Comparison of ENCODE assay signal across 14 cellular contexts in genomic region chr6:37877373-37878149, GRCh38. TPM values are rescaled to one million over a fixed set of nuclear protein-coding genes. Genes with fewer than 3 reads are reported as not detected.
A peak's percentile ranks its signal among the peaks of the same experiment; 100 is the strongest.
DNase-seq lines count a peak whose midpoint lies in the region; ATAC-seq and TF ChIP-seq lines count a peak whose summit lies in the region.
"Had no signal": no experiment of that assay in that cellular context is flagged by ENCODE, and none has a peak within 500 bp of the region (broad histone marks: within the 10 kb centered on the region; RNA-seq: fewer than 3 reads in every experiment).

No MANE protein-coding gene starts in this region.

- peaks cover 82% of the 10 kb centered on the region for H3K4me1 Mint-ChIP-seq in CD4-positive, alpha-beta T cell (ENCODE audit: low read depth)
- peaks cover 30 to 61% (median 53%) of the 10 kb centered on the region in 3 donors for H3K4me1 Mint-ChIP-seq in IgD-negative memory B cell
- peaks cover 44% of the 10 kb centered on the region for H3K4me1 Mint-ChIP-seq in nephron

- H3K27me3 ChIP-seq in CD4-positive, alpha-beta T cell (ENCODE audit: control insufficient read depth, insufficient read depth, low read length) = no peaks in the 10 kb centered on the region
- H3K27me3 ChIP-seq in upper lobe of right lung = no peaks in the 10 kb centered on the region
- no peaks in the 10 kb centered on the region for H3K27me3 ChIP-seq in brain microvascular endothelial cell (replicated peaks)
- H3K27me3 ChIP-seq in effector memory CD4-positive, alpha-beta T cell (replicated peaks; ENCODE audit: control insufficient read depth, insufficient read depth, low read length, poor library complexity, severe bottlenecking) = no peaks in the 10 kb centered on the region
- H3K27me3 ChIP-seq: adrenal gland had no signal

- CTCF ChIA-PET in CD4-positive, alpha-beta T cell (lab: Charles Lee) = no interaction called here

- no peak overlapping the region for H3K27ac ChIP-seq in CD4-positive, alpha-beta T cell (ENCODE audit: low read depth, low read length)
- H3K27ac ChIP-seq in upper lobe of right lung = no peak overlapping the region
- H3K27ac ChIP-seq in brain microvascular endothelial cell = no peak overlapping the region
- H3K27ac ChIP-seq in effector memory CD4-positive, alpha-beta T cell (ENCODE audit: insufficient read depth, low read length, poor library complexity, severe bottlenecking) = no peak overlapping the region
- H3K27ac ChIP-seq: epithelial cell of prostate had no signal

- H3K36me3 ChIP-seq in upper lobe of right lung (no peaks in the 10 kb centered on the region), brain microvascular endothelial cell (replicated peaks) (no peaks in the 10 kb centered on the region)
- no peaks in the 10 kb centered on the region for H3K36me3 ChIP-seq in effector memory CD4-positive, alpha-beta T cell (ENCODE audit: control insufficient read depth, insufficient read depth, low read length)
- H3K36me3 ChIP-seq: adrenal gland had no signal

- no peak for TF ChIP-seq CTCF in CD4-positive, alpha-beta T cell (IDR thresholded peaks at IDR 0.05)
- TF ChIP-seq CTCF in nephron (IDR thresholded peaks at IDR 0.05; ENCODE audit: unreplicated experiment in 3 of 3) = no peak
- TF ChIP-seq CTCF in upper lobe of right lung (IDR thresholded peaks at IDR 0.05) = no peak
- no peak for TF ChIP-seq CTCF in brain microvascular endothelial cell (IDR thresholded peaks at IDR 0.05; ENCODE audit: low read depth, low read length, missing control alignments)

- no peak overlapping the region for H3K4me3 Mint-ChIP-seq in CD4-positive, alpha-beta T cell
- H3K4me3 Mint-ChIP-seq in IgD-negative memory B cell (no peak overlapping the region), nephron (no peak overlapping the region)
- H3K4me3 Mint-ChIP-seq: stimulated activated naive CD8-positive, alpha-beta T cell treated with anti-CD3 and anti-CD28 coated beads, Interleukin-15, amount 100 ng/mL, for 72 hours had no signal

- in situ Hi-C loops in brain microvascular endothelial cell (cut with HindIII; ENCODE audit: low pct_ligation_motif_present, low sequenced_read_pairs) = no loop called here

- H3K9me3 ChIP-seq in CD4-positive, alpha-beta T cell (ENCODE audit: control insufficient read depth, low read length) = no peaks in the 10 kb centered on the region
- H3K9me3 ChIP-seq in upper lobe of right lung = no peaks in the 10 kb centered on the region
- H3K9me3 ChIP-seq in effector memory CD4-positive, alpha-beta T cell (ENCODE audit: control insufficient read depth, low read length) = no peaks in the 10 kb centered on the region
- H3K9me3 ChIP-seq: adrenal gland had no signal

- peaks cover 18% of the 10 kb centered on the region for H3K36me3 Mint-ChIP-seq in CD4-positive, alpha-beta T cell (ENCODE audit: low read depth)
- peaks cover under 1% of the 10 kb centered on the region for H3K36me3 Mint-ChIP-seq in IgD-negative memory B cell
- H3K36me3 Mint-ChIP-seq in nephron (ENCODE audit: low read depth) = peaks cover 12% of the 10 kb centered on the region

- POLR2A ChIA-PET in CD4-positive, alpha-beta T cell (lab: Charles Lee) = interaction anchor here (1.4 kb wide), 1 partner anchor 59 kb away, joined by 4 read pairs; the partner anchor contains the start of gene ZFAND3

- H3K9me3 Mint-ChIP-seq in CD4-positive, alpha-beta T cell = peaks cover under 1% of the 10 kb centered on the region
- H3K9me3 Mint-ChIP-seq in IgD-negative memory B cell (peaks cover 0 to under 1% (median 0%) of the 10 kb centered on the region in 3 donors), nephron (peaks cover 3% of the 10 kb centered on the region)
- H3K9me3 Mint-ChIP-seq: stimulated activated naive CD8-positive, alpha-beta T cell treated with anti-CD3 and anti-CD28 coated beads, Interleukin-15, amount 100 ng/mL, for 72 hours had no signal

- H3K27me3 Mint-ChIP-seq in CD4-positive, alpha-beta T cell = no peaks in the 10 kb centered on the region
- H3K27me3 Mint-ChIP-seq in IgD-negative memory B cell (no peaks in the 10 kb centered on the region), nephron (ENCODE audit: low read depth) (no peaks in the 10 kb centered on the region)
- H3K27me3 Mint-ChIP-seq: stimulated activated naive CD8-positive, alpha-beta T cell treated with anti-CD3 and anti-CD28 coated beads, Interleukin-15, amount 100 ng/mL, for 72 hours had no signal

- H3K4me3 ChIP-seq in upper lobe of right lung (no peak overlapping the region), brain microvascular endothelial cell (ENCODE audit: low read depth, low read length) (no peak overlapping the region)
- H3K4me3 ChIP-seq in effector memory CD4-positive, alpha-beta T cell (ENCODE audit: insufficient read depth, low read depth, low read length, poor library complexity, severe bottlenecking) = no peak overlapping the region
- H3K4me3 ChIP-seq: adrenal gland had no signal

- intact Hi-C loops in CD4-positive, alpha-beta T cell (cut with DNase I, micrococcal nuclease) = no loop called here
- intact Hi-C loops in upper lobe of right lung (cut with DNase I) = no loop called here

- ATAC-seq in CD4-positive, alpha-beta T cell (ENCODE audit: poor library complexity) = no peak
- ATAC-seq in upper lobe of right lung = no peak
- ATAC-seq: stimulated activated naive CD8-positive, alpha-beta T cell treated with anti-CD3 and anti-CD28 coated beads, Interleukin-15, amount 100 ng/mL, for 72 hours had no signal

- peaks cover 27% of the 10 kb centered on the region for H3K4me1 ChIP-seq in upper lobe of right lung
- H3K4me1 ChIP-seq in effector memory CD4-positive, alpha-beta T cell (ENCODE audit: control insufficient read depth, insufficient read depth, low read length, poor library complexity, severe bottlenecking) = no peaks in the 10 kb centered on the region

- H3K27ac Mint-ChIP-seq in CD4-positive, alpha-beta T cell = peak overlapping the region; percentile 31
- H3K27ac Mint-ChIP-seq in IgD-negative memory B cell = peak overlapping the region in 2 of 3 donors; percentile 14 to 27
- peak overlapping the region; percentile 1 to 61 (median 30) for H3K27ac Mint-ChIP-seq in nephron

- no peak for DNase-seq in CD4-positive, alpha-beta T cell
- peak; percentile 60 for DNase-seq in fibroblast of gingiva (ENCODE audit: low read depth)
- no peak for DNase-seq in NCI-H1092 (lab: John Stamatoyannopoulos, UW)
- no peak for DNase-seq in upper lobe of right lung
- no peak for DNase-seq in brain microvascular endothelial cell
- no peak for DNase-seq in effector memory CD4-positive, alpha-beta T cell
- DNase-seq: DMS53; MM.1S; NCI-H2029 treated with DMSO at 0.1 percent for 48 hours; stimulated activated naive CD8-positive, alpha-beta T cell treated with anti-CD3 and anti-CD28 coated beads, Interleukin-15, amount 100 ng/mL, for 72 hours had no signal

RNA-seq across cellular contexts. Expression of gene ZFAND3, which starts 58.0 kb away (rescaled TPM):
- total RNA-seq in CD4-positive, alpha-beta T cell = 10 to 100 TPM; 34.4 to 37.0 TPM
- 6.4 TPM for polyA plus RNA-seq in IgD-negative memory B cell
- 69.1 TPM for total RNA-seq in upper lobe of right lung
